1 cellular context compared by ENCODE assay signal in the genomic region with DNA sequence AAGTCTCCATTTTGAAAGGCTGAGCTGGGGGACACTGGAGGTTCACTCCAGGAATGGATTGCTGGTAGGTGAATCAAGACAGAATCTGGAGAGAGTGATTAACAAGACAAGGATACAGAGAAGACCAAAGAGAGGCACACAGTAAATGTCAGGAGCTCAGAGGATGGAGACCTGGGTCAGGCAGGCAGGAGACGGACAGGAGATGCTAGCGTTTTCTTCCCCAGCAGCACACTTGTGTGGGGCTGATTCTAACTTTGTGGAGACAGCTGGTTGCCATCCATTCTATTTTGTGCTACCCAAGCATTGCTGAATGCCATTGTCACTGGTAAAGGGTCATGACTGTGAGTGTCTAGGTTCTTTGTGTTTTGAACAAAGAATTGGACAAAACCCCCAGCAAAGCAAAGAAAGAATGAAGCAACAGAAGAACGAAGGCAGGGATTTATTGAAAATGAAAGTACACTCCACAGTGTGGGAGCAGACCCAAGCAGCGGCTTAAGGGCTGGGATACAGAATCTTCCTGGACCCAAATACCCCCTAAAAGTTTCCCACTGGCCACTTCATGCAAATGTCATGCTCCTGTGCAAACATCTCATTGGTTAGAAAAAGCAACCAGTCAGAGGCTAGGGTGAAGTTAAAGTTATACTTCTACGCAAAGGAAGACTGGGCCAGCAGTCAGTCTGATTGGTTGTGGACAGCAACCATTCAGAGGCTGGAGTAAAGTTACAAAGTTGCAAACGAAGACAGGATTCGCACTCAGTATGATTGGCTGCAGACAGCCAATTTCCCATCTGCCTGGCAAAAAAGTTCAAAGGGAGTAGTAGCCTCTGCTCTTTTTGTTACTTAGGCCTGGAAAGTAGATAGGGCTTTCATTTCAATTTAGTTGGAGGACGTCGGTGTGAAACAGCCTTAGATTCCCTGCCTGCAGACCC.
TF ChIP-seq lines count a peak whose summit lies in the region.

No MANE protein-coding gene starts in this region.

TF ChIP-seq in liver, 16 proteins besides CTCF, POLR2A, EP300 and RAD21 (continued from another document):
- TF ChIP-seq, protein P1, sequence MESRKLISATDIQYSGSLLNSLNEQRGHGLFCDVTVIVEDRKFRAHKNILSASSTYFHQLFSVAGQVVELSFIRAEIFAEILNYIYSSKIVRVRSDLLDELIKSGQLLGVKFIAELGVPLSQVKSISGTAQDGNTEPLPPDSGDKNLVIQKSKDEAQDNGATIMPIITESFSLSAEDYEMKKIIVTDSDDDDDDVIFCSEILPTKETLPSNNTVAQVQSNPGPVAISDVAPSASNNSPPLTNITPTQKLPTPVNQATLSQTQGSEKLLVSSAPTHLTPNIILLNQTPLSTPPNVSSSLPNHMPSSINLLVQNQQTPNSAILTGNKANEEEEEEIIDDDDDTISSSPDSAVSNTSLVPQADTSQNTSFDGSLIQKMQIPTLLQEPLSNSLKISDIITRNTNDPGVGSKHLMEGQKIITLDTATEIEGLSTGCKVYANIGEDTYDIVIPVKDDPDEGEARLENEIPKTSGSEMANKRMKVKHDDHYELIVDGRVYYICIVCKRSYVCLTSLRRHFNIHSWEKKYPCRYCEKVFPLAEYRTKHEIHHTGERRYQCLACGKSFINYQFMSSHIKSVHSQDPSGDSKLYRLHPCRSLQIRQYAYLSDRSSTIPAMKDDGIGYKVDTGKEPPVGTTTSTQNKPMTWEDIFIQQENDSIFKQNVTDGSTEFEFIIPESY (IDR thresholded peaks at IDR 0.05) = no peak
- TF ChIP-seq NR2F2 (IDR thresholded peaks at IDR 0.05) (no peak), HNF4G (IDR thresholded peaks at IDR 0.05) (no peak), GABPA (IDR thresholded peaks at IDR 0.05 in 1 of 2, conservative IDR thresholded peaks at IDR 0.05 in 1 of 2) (peak in 1 of 2 donors; percentile 13), EGR1 (IDR thresholded peaks at IDR 0.05; ENCODE audit: low read depth in 2 of 2) (no peak), HNF4A (conservative IDR thresholded peaks at IDR 0.05) (no peak), SP1 (IDR thresholded peaks at IDR 0.05) (peak; percentile 50)
- TF ChIP-seq, protein P2, sequence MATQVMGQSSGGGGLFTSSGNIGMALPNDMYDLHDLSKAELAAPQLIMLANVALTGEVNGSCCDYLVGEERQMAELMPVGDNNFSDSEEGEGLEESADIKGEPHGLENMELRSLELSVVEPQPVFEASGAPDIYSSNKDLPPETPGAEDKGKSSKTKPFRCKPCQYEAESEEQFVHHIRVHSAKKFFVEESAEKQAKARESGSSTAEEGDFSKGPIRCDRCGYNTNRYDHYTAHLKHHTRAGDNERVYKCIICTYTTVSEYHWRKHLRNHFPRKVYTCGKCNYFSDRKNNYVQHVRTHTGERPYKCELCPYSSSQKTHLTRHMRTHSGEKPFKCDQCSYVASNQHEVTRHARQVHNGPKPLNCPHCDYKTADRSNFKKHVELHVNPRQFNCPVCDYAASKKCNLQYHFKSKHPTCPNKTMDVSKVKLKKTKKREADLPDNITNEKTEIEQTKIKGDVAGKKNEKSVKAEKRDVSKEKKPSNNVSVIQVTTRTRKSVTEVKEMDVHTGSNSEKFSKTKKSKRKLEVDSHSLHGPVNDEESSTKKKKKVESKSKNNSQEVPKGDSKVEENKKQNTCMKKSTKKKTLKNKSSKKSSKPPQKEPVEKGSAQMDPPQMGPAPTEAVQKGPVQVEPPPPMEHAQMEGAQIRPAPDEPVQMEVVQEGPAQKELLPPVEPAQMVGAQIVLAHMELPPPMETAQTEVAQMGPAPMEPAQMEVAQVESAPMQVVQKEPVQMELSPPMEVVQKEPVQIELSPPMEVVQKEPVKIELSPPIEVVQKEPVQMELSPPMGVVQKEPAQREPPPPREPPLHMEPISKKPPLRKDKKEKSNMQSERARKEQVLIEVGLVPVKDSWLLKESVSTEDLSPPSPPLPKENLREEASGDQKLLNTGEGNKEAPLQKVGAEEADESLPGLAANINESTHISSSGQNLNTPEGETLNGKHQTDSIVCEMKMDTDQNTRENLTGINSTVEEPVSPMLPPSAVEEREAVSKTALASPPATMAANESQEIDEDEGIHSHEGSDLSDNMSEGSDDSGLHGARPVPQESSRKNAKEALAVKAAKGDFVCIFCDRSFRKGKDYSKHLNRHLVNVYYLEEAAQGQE (IDR thresholded peaks at IDR 0.05) = peak; percentile 17
TF ChIP-seq in liver: peak in this region for 3.
